20 cellular contexts compared by ENCODE assay signal in the genomic region with DNA sequence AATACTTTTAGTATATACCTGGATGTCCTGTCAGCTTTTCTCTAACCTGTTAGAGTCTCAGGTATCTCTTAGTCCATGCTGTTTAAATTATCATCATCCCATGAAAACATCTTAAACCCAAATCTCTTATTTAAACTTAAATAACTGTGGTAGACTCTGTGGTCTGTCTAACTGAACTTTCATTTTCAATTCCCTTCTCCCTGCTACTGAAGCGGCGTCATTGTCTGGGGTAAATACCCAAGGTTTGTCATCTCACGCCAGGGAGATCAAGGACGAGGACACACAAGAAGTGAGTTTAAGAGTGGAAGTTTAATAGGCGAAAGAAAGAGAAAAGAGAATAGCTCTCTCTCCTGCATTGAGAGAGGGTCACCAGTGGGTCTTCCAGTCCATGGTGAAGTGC.
DNase-seq lines count a peak whose midpoint lies in the region; ATAC-seq, FAIRE-seq and TF ChIP-seq lines count a peak whose summit lies in the region.
"Had no signal": no experiment of that assay in that cellular context is flagged by ENCODE, and none has a peak within 500 bp of the region (broad histone marks: within the 10 kb centered on the region; RNA-seq: fewer than 3 reads in every experiment).

No MANE protein-coding gene starts in this region.

- no peak for TF ChIP-seq POLR2A in GM12878 (IDR thresholded peaks at IDR 0.05; ENCODE audit: low read depth, low read length)

- no peaks in the 10 kb centered on the region; the same call in 1 of the 2 replicates for H3K4me1 ChIP-seq in GM12878 (ENCODE audit: control insufficient read depth, insufficient read depth, low read length)
- H3K4me1 ChIP-seq in H9 (ENCODE audit: insufficient read depth, low read length): no peaks in the 10 kb centered on the region; the same call in 1 of the 2 replicates
- H3K4me1 ChIP-seq: psoas muscle, stomach had no signal

- DNase-seq in GM12878 (ENCODE audit: low read depth, low spot score): no peak
- no peak for DNase-seq in NCI-H226
- DNase-seq in H9: no peak
- no peak for DNase-seq in activated CD4-positive, alpha-beta T cell treated with anti-CD3 and anti-CD28 coated beads for 36 hours
- DNase-seq: DND-41; effector memory CD8-positive, alpha-beta T cell; NCI-H1436; NCI-H526 treated with DMSO at 0.1 percent for 48 hours; psoas muscle; SIG-M5; stimulated activated CD4-positive, alpha-beta T cell treated with anti-CD3 and anti-CD28 coated beads, Interleukin-2, amount 100 ng/mL, for 48 hours; stomach; trophoblast cell had no signal

- no peak overlapping the region for H3K4me3 Mint-ChIP-seq in H9
- no peak overlapping the region for H3K4me3 Mint-ChIP-seq in activated CD4-positive, alpha-beta T cell treated with anti-CD3 and anti-CD28 coated beads for 36 hours
- H3K4me3 Mint-ChIP-seq: effector memory CD8-positive, alpha-beta T cell had no signal

- no peaks in the 10 kb centered on the region for H3K9me3 Mint-ChIP-seq in H9
- H3K9me3 Mint-ChIP-seq in activated CD4-positive, alpha-beta T cell treated with anti-CD3 and anti-CD28 coated beads for 36 hours (ENCODE audit: low read depth): no peaks in the 10 kb centered on the region
- H3K9me3 Mint-ChIP-seq: activated naive CD4-positive, alpha-beta T cell treated with anti-CD3 and anti-CD28 coated beads, Interleukin-2, amount 50 U/mL, for 72 hours; effector memory CD8-positive, alpha-beta T cell had no signal

- peak; percentile 41 for FAIRE-seq in GM12878 (lab: Jason Lieb, UNC)

- TF ChIP-seq CTCF in GM12878 (IDR thresholded peaks at IDR 0.05 in 2 of 3, conservative IDR thresholded peaks at IDR 0.05 in 1 of 3; ENCODE audit: control insufficient read depth in 2 of 3, extremely low read depth in 1 of 3, insufficient read depth in 1 of 3, low read depth in 3 of 3, low read length in 3 of 3) (no peak), H9 (conservative IDR thresholded peaks at IDR 0.05) (no peak)

- H3K27me3 Mint-ChIP-seq in H9 (ENCODE audit: low read depth): no peaks in the 10 kb centered on the region
- H3K27me3 Mint-ChIP-seq in activated CD4-positive, alpha-beta T cell treated with anti-CD3 and anti-CD28 coated beads for 36 hours: peaks cover 10% of the 10 kb centered on the region
- H3K27me3 Mint-ChIP-seq: effector memory CD8-positive, alpha-beta T cell had no signal

- H3K23me2 ChIP-seq in H9 (ENCODE audit: insufficient read length, low read depth, low read length, poor library complexity, severe bottlenecking): no peaks in the 10 kb centered on the region

- H3K4ac ChIP-seq in H9 (ENCODE audit: low read depth, low read length): no peak overlapping the region

- H3K9ac ChIP-seq in GM12878 (ENCODE audit: control insufficient read depth, insufficient read depth, low read length): no peak overlapping the region
- H3K9ac ChIP-seq in H9 (ENCODE audit: extremely low read depth, insufficient read length, low read length): no peak overlapping the region

- H3K4me3 ChIP-seq in GM12878: no peak overlapping the region
- H3K4me3 ChIP-seq: psoas muscle, skin epidermis, stomach had no signal

- no peaks in the 10 kb centered on the region for H4K20me1 ChIP-seq in GM12878 (ENCODE audit: control insufficient read depth, insufficient read depth)
- no peaks in the 10 kb centered on the region for H4K20me1 ChIP-seq in H9 (ENCODE audit: control insufficient read depth, insufficient read depth, insufficient read length)

- no peaks in the 10 kb centered on the region; a peak in 1 of 7 replicates for H3K36me3 Mint-ChIP-seq in H9 (ENCODE audit: insufficient read depth in 1 of 3, low read depth in 3 of 3)
- H3K36me3 Mint-ChIP-seq in activated CD4-positive, alpha-beta T cell treated with anti-CD3 and anti-CD28 coated beads for 36 hours (ENCODE audit: low read depth): no peaks in the 10 kb centered on the region
- H3K36me3 Mint-ChIP-seq: activated naive CD4-positive, alpha-beta T cell treated with anti-CD3 and anti-CD28 coated beads, Interleukin-2, amount 50 U/mL, for 72 hours had no signal

- H2BK5ac ChIP-seq in H9 (ENCODE audit: insufficient read length, low read length): no peak overlapping the region

- no peak overlapping the region for H3K27ac Mint-ChIP-seq in H9
- no peak overlapping the region for H3K27ac Mint-ChIP-seq in activated CD4-positive, alpha-beta T cell treated with anti-CD3 and anti-CD28 coated beads for 36 hours
- H3K27ac Mint-ChIP-seq: activated naive CD4-positive, alpha-beta T cell treated with anti-CD3 and anti-CD28 coated beads, Interleukin-2, amount 50 U/mL, for 72 hours; effector memory CD8-positive, alpha-beta T cell had no signal

- H3K23ac ChIP-seq in H9 (ENCODE audit: insufficient read length, low read depth, low read length): no peak overlapping the region

- no peak overlapping the region for H2AK5ac ChIP-seq in H9 (ENCODE audit: insufficient read length, low read length)

- H4K5ac ChIP-seq in H9 (ENCODE audit: insufficient read length, low read depth, low read length): no peak overlapping the region

- no peak overlapping the region for H3K56ac ChIP-seq in H9 (ENCODE audit: insufficient read length, low read depth, low read length)

- no peak overlapping the region for H2BK12ac ChIP-seq in H9 (ENCODE audit: insufficient read length, low read depth, low read length)

- H4K91ac ChIP-seq in H9 (ENCODE audit: insufficient read length, low read depth, low read length): no peak overlapping the region

- H3K14ac ChIP-seq in H9 (ENCODE audit: insufficient read depth, low read length): no peak overlapping the region

- RAD21 ChIA-PET in GM12878 (lab: Charles Lee; ENCODE audit: unreplicated experiment): no interaction called here

- SMC1A ChIA-PET in GM12878 (lab: Charles Lee; ENCODE audit: uncharacterized antibody, unreplicated experiment): interaction anchor here (0.7 kb wide), 1 partner anchor 18 kb away, joined by 3 read pairs; no protein-coding TSS in a partner anchor

- BruUV-seq in GM12878 (replicated peaks; lab: Mats Ljungman, UMichigan): no TSS peak

- 7% methylated on average over 5 of the region's 5 CpGs for WGBS in GM12878 (ENCODE audit: insufficient coverage, insufficient replicate concordance, low lambda C conversion rate, missing lambda C conversion rate)
- WGBS in H9 (ENCODE audit: extremely low coverage, insufficient read length, low lambda C conversion rate): no CpG with 5 or more reads among the region's 5 CpGs

- intact Hi-C loops in GM12878 (cut with micrococcal nuclease; ENCODE audit: unreplicated experiment): no loop called here
- intact Hi-C loops in activated CD4-positive, alpha-beta T cell treated with anti-CD3 and anti-CD28 coated beads for 36 hours (cut with DNase I, micrococcal nuclease): no loop called here

- H3K79me2 ChIP-seq in GM12878 (ENCODE audit: control insufficient read depth, insufficient read depth, low read length) (no peaks in the 10 kb centered on the region), H9 (ENCODE audit: insufficient read depth, low read length) (no peaks in the 10 kb centered on the region)

- no peaks in the 10 kb centered on the region for H3K36me3 ChIP-seq in GM12878 (ENCODE audit: control insufficient read depth in 2 of 2, insufficient read depth in 2 of 2, low read length in 1 of 2)
- H3K36me3 ChIP-seq: stomach had no signal

- H3K79me1 ChIP-seq in H9 (ENCODE audit: insufficient read depth, low read depth, low read length, poor library complexity, severe bottlenecking): no peaks in the 10 kb centered on the region

- H3K27me3 ChIP-seq in GM12878 (replicated peaks in 1 of 2; ENCODE audit: control insufficient read depth in 2 of 2, insufficient read depth in 2 of 2, low read length in 1 of 2): no peaks in the 10 kb centered on the region
- H3K27me3 ChIP-seq in H9 (ENCODE audit: insufficient read depth, low read length): no peaks in the 10 kb centered on the region
- H3K27me3 ChIP-seq: stomach had no signal

- POLR2A ChIA-PET in GM12878 (lab: Charles Lee): no interaction called here
- POLR2A ChIA-PET in activated CD4-positive, alpha-beta T cell treated with anti-CD3 and anti-CD28 coated beads for 36 hours (lab: Charles Lee): no interaction called here

- H2AFZ ChIP-seq in GM12878 (ENCODE audit: control insufficient read depth, low read depth, low read length): peak overlapping the region; percentile 37; the same call in 1 of the 2 replicates
- no peak overlapping the region for H2AFZ ChIP-seq in H9 (ENCODE audit: low read length)

- H2BK20ac ChIP-seq in H9 (ENCODE audit: low read depth, low read length, poor library complexity, severe bottlenecking): no peak overlapping the region

- in situ Hi-C loops in GM12878 (cut with MboI): no loop called here

- no peak for TF ChIP-seq RAD21 in GM12878 (IDR thresholded peaks at IDR 0.05; ENCODE audit: insufficient read depth, low read depth, low read length)

- CTCF ChIA-PET in GM12878 (lab: Yijun Ruan, JAX): no interaction called here
- CTCF ChIA-PET in activated CD4-positive, alpha-beta T cell treated with anti-CD3 and anti-CD28 coated beads for 36 hours (lab: Charles Lee): no interaction called here

- H3K4me2 ChIP-seq in GM12878 (ENCODE audit: control insufficient read depth, insufficient read depth): 0 out of 2 replicates have a peak overlapping the region, but pooled peaks have one; percentile 13
- H3K4me2 ChIP-seq in H9 (ENCODE audit: insufficient read depth, insufficient read length, low read length): no peak overlapping the region

- peaks cover 2 to 3% of the 10 kb centered on the region in 2 experiments; a peak in 3 of 4 replicates for H3K4me1 Mint-ChIP-seq in H9
- H3K4me1 Mint-ChIP-seq in activated CD4-positive, alpha-beta T cell treated with anti-CD3 and anti-CD28 coated beads for 36 hours: no peaks in the 10 kb centered on the region

- H3K27ac ChIP-seq in GM12878 (ENCODE audit: control insufficient read depth, insufficient read depth) (no peak overlapping the region), H9 (ENCODE audit: insufficient read length, low read depth, low read length) (no peak overlapping the region)
- H3K27ac ChIP-seq: psoas muscle, skin epidermis, stomach had no signal

- ATAC-seq in GM18520 (IDR thresholded peaks at IDR 0.05; ENCODE audit: unreplicated experiment) (peak; percentile 50), HG02759 (IDR thresholded peaks at IDR 0.05; ENCODE audit: unreplicated experiment) (peak; percentile 74), HG03442 (IDR thresholded peaks at IDR 0.05; ENCODE audit: unreplicated experiment) (peak; percentile 57), GM12878 (peak; percentile 71), GM21367 (IDR thresholded peaks at IDR 0.05; ENCODE audit: unreplicated experiment) (no peak)
- ATAC-seq in activated CD4-positive, alpha-beta T cell treated with anti-CD3 and anti-CD28 coated beads for 36 hours: no peak
- ATAC-seq: activated naive CD4-positive, alpha-beta T cell treated with anti-CD3 and anti-CD28 coated beads, Interleukin-2, amount 50 U/mL, for 72 hours; effector memory CD8-positive, alpha-beta T cell; left lobe of liver; psoas muscle had no signal

- H4K8ac ChIP-seq in H9 (replicated peaks; ENCODE audit: insufficient read length, low read depth, low read length): no peak overlapping the region

- H3K9me3 ChIP-seq in GM12878 (replicated peaks; ENCODE audit: control insufficient read depth, insufficient read depth, low read length) (no peaks in the 10 kb centered on the region), H9 (ENCODE audit: control insufficient read depth, low read depth, low read length) (no peaks in the 10 kb centered on the region)
- H3K9me3 ChIP-seq: psoas muscle, stomach had no signal

- no peak for TF ChIP-seq EP300 in GM12878 (IDR thresholded peaks at IDR 0.05; ENCODE audit: borderline replicate concordance in 1 of 2, control insufficient read depth in 1 of 2, low read depth in 2 of 2, low read length in 2 of 2)

- H3T11ph ChIP-seq in H9 (ENCODE audit: low read length): no peak overlapping the region

- no peak overlapping the region for H2BK120ac ChIP-seq in H9 (ENCODE audit: low read depth, low read length, poor library complexity, severe bottlenecking)

- H2BK15ac ChIP-seq in H9 (ENCODE audit: low read depth, low read length): no peak overlapping the region

- no peak overlapping the region for H3K18ac ChIP-seq in H9 (ENCODE audit: insufficient read length, low read depth, low read length)

Comparison
In these comparisons a context has a peak if more than half of its experiments do, and no peak if none do; other contexts are left out.
1. ATAC-seq: peak in GM18520 (single experiment), HG02759 (single experiment), HG03442 (single experiment) and GM12878 (single experiment); none in activated CD4-positive, alpha-beta T cell treated with anti-CD3 and anti-CD28 coated beads for 36 hours (single experiment) and GM21367 (single experiment).